In the genomic region with DNA sequence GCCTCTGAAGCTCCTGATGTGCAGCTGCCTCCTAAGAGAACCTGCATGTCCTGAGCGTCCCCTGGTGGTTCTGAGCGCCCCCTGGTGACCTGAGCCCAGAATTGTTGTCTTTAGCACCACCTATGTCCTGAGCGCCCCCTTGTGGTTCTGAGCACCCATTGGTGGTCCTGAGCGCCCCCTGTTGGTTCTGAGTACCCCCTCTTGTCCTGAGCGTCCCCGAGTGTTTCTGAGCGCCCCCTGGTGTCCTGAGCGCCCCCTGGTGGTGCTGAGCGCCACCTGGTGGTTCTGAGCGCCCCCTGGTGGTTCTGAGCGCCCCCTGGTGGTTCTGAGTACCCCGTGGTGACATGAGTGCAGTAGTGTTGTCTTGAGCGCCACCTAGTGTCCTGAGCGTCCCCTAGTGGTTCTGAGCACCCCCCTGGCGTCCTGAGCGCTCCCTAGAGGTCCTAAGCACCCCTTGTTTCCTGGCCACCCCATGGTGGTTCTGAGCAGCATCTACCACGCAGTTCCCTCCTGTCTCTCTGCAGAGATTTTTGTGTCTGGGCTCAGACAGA, we compare ENCODE assay signal across 8 cellular contexts.
DNase-seq lines count a peak whose midpoint lies in the region; ATAC-seq and TF ChIP-seq lines count a peak whose summit lies in the region.

No MANE protein-coding gene starts in this region.

- no peaks in the 10 kb centered on the region for H3K9me3 ChIP-seq in adrenal gland (replicated peaks in 1 of 3)
- peaks cover 6% of the 10 kb centered on the region for H3K9me3 ChIP-seq in mucosa of descending colon
- no peaks in the 10 kb centered on the region for H3K9me3 ChIP-seq in upper lobe of right lung

- H3K36me3 ChIP-seq in adrenal gland (replicated peaks in 1 of 2): no peaks in the 10 kb centered on the region
- no peaks in the 10 kb centered on the region for H3K36me3 ChIP-seq in mucosa of descending colon (ENCODE audit: low read depth)
- H3K36me3 ChIP-seq in upper lobe of right lung: no peaks in the 10 kb centered on the region

- ATAC-seq in GM18867 (IDR thresholded peaks at IDR 0.05; ENCODE audit: unreplicated experiment) (peak; percentile 91), HG03097 (IDR thresholded peaks at IDR 0.05; ENCODE audit: low FRiP score, unreplicated experiment) (peak; percentile 77), mucosa of descending colon (peak; percentile 85), upper lobe of right lung (peak; percentile 94)

- peaks cover 7% of the 10 kb centered on the region for H3K27me3 ChIP-seq in adrenal gland
- H3K27me3 ChIP-seq in upper lobe of right lung: peaks cover 8% of the 10 kb centered on the region

- H3K4me3 ChIP-seq in AG10803 (ENCODE audit: low read length): no peak overlapping the region
- no peak overlapping the region for H3K4me3 ChIP-seq in adrenal gland
- H3K4me3 ChIP-seq in mucosa of descending colon: no peak overlapping the region
- no peak overlapping the region for H3K4me3 ChIP-seq in upper lobe of right lung

- intact Hi-C loops in adrenal gland (cut with DNase I): no loop called here
- intact Hi-C loops in mucosa of descending colon (cut with DNase I, micrococcal nuclease): no loop called here
- intact Hi-C loops in upper lobe of right lung (cut with DNase I): no loop called here

- TF ChIP-seq POLR2A in adrenal gland (IDR thresholded peaks at IDR 0.05): no peak

- H3K4me1 ChIP-seq in adrenal gland (replicated peaks in 1 of 2): no peaks in the 10 kb centered on the region
- H3K4me1 ChIP-seq in mucosa of descending colon (ENCODE audit: low read depth): no peaks in the 10 kb centered on the region
- no peaks in the 10 kb centered on the region for H3K4me1 ChIP-seq in upper lobe of right lung

- TF ChIP-seq CTCF in AG10803 (conservative IDR thresholded peaks at IDR 0.05; ENCODE audit: low read length): peak; percentile 17
- peak; percentile 14 to 60 (median 39) for TF ChIP-seq CTCF in adrenal gland (IDR thresholded peaks at IDR 0.05)
- TF ChIP-seq CTCF in mucosa of descending colon (IDR thresholded peaks at IDR 0.05): peak; percentile 8
- peak; percentile 53 for TF ChIP-seq CTCF in upper lobe of right lung (IDR thresholded peaks at IDR 0.05)

- H3K27ac ChIP-seq in adrenal gland (no peak overlapping the region), upper lobe of right lung (no peak overlapping the region)

- 39 to 60% (median 45%) methylated on average over 4 to 17 of the region's 17 CpGs for WGBS in adrenal gland, 4 donors

- DNase-seq in AG10803 (ENCODE audit: low read depth): no peak
- peak; percentile 21 for DNase-seq in SW480 (ENCODE audit: low spot score)
- peak in 5 of 7 donors; percentile 22 to 68 (median 49) for DNase-seq in adrenal gland
- DNase-seq in mucosa of descending colon: peak; percentile 43 to 61 (median 55)
- peak; percentile 75 for DNase-seq in upper lobe of right lung
- no peak for DNase-seq in NCI-H187 treated with DMSO at 0.1 percent for 48 hours (lab: John Stamatoyannopoulos, UW)

Comparison
In these comparisons a context has a peak if more than half of its experiments do, and no peak if none do; other contexts are left out.
1. DNase-seq: peak in SW480 (single experiment), adrenal gland (5 of 7), mucosa of descending colon (3 of 3) and upper lobe of right lung (single experiment); none in AG10803 (single experiment) and NCI-H187 treated with DMSO at 0.1 percent for 48 hours (single experiment).
2. Peak in every context shown above with its lines, with median percentiles within 50 percentile points of each other: CTCF ChIP-seq and ATAC-seq.